Comparison of ENCODE assay signal across 7 cellular contexts in genomic region chr3:146544929-146545528, GRCh38. TPM values are rescaled to one million over a fixed set of nuclear protein-coding genes. Genes with fewer than 3 reads are reported as not detected.
DNase-seq lines count a peak whose midpoint lies in the region; ATAC-seq, FAIRE-seq and TF ChIP-seq lines count a peak whose summit lies in the region.

No MANE protein-coding gene starts in this region.

- peak overlapping the region; percentile 83 for H3K27ac ChIP-seq in GM23248
- H3K27ac ChIP-seq in WERI-Rb-1: peak overlapping the region; percentile 71
- peak overlapping the region; percentile 97 for H3K27ac ChIP-seq in hepatocyte

- no peak for FAIRE-seq in urothelium cell line (lab: Jason Lieb, UNC)

- peak overlapping the region; percentile 94 for H3K4me3 ChIP-seq in GM23248
- peak overlapping the region; percentile 70 for H3K4me3 ChIP-seq in WERI-Rb-1 (ENCODE audit: low read depth, low read length)
- H3K4me3 ChIP-seq in hepatocyte: peak overlapping the region; percentile 83

- H3K27me3 ChIP-seq in GM23248 (replicated peaks; ENCODE audit: insufficient read depth): no peaks in the 10 kb centered on the region
- H3K27me3 ChIP-seq in WERI-Rb-1 (ENCODE audit: insufficient read depth, low read depth, severe bottlenecking): no peaks in the 10 kb centered on the region
- no peaks in the 10 kb centered on the region for H3K27me3 ChIP-seq in hepatocyte

- TF ChIP-seq CTCF in WERI-Rb-1 (IDR thresholded peaks at IDR 0.05; ENCODE audit: low read depth, low read length): no peak
- no peak for TF ChIP-seq CTCF in hepatocyte (IDR thresholded peaks at IDR 0.05; ENCODE audit: poor library complexity)

- H3K36me3 ChIP-seq in GM23248 (ENCODE audit: low read depth): no peaks in the 10 kb centered on the region
- H3K36me3 ChIP-seq in WERI-Rb-1: no peaks in the 10 kb centered on the region; the same call in 1 of the 2 replicates
- no peaks in the 10 kb centered on the region for H3K36me3 ChIP-seq in hepatocyte (replicated peaks; ENCODE audit: insufficient read depth, low read depth)

- H2AFZ ChIP-seq in GM23248 (peak overlapping the region; percentile 92), hepatocyte (peak overlapping the region; percentile 30)

- peaks cover 73% of the 10 kb centered on the region for H3K4me1 Mint-ChIP-seq in stimulated activated naive CD8-positive, alpha-beta T cell treated with anti-CD3 and anti-CD28 coated beads, Interleukin-15, amount 100 ng/mL, for 72 hours

- H3K9me2 ChIP-seq in GM23248 (ENCODE audit: insufficient read depth): no peaks in the 10 kb centered on the region
- H3K9me2 ChIP-seq in hepatocyte (replicated peaks; ENCODE audit: insufficient read depth): no peaks in the 10 kb centered on the region

- peak overlapping the region; percentile 83 to 98 for H3K4me3 Mint-ChIP-seq in stimulated activated naive CD8-positive, alpha-beta T cell treated with anti-CD3 and anti-CD28 coated beads, Interleukin-15, amount 100 ng/mL, for 72 hours

- H3K4me2 ChIP-seq in GM23248 (ENCODE audit: unreplicated experiment) (peak overlapping the region; percentile 93), hepatocyte (peak overlapping the region; percentile 81)

- no peaks in the 10 kb centered on the region for H3F3A ChIP-seq in GM23248 (ENCODE audit: insufficient read depth)

- peak; percentile 2 for ATAC-seq in stimulated activated naive CD8-positive, alpha-beta T cell treated with anti-CD3 and anti-CD28 coated beads, Interleukin-15, amount 100 ng/mL, for 72 hours
- no peak for ATAC-seq in GM21367 (IDR thresholded peaks at IDR 0.05; ENCODE audit: unreplicated experiment)

- H3K9me3 Mint-ChIP-seq in stimulated activated naive CD8-positive, alpha-beta T cell treated with anti-CD3 and anti-CD28 coated beads, Interleukin-15, amount 100 ng/mL, for 72 hours: no peaks in the 10 kb centered on the region

- in situ Hi-C loops in GM23248 (cut with MboI): no loop called here

- H3K4me1 ChIP-seq in GM23248 (ENCODE audit: insufficient read depth): peaks cover 17% of the 10 kb centered on the region
- H3K4me1 ChIP-seq in hepatocyte (ENCODE audit: insufficient read depth): peaks cover 8% of the 10 kb centered on the region

- H4K20me1 ChIP-seq in GM23248 (ENCODE audit: insufficient read depth) (no peaks in the 10 kb centered on the region), hepatocyte (ENCODE audit: insufficient read depth, poor library complexity, severe bottlenecking) (no peaks in the 10 kb centered on the region)

- 53 to 56% methylated on average over 8 of the region's 8 CpGs for WGBS in GM23248 (ENCODE audit: low coverage in 1 of 2, low lambda C conversion rate in 2 of 2, missing lambda C conversion rate in 2 of 2), 2 experiments
- 52% methylated on average over 8 of the region's 8 CpGs for WGBS in hepatocyte (ENCODE audit: low lambda C conversion rate, missing lambda C conversion rate)

- H3K27me3 Mint-ChIP-seq in stimulated activated naive CD8-positive, alpha-beta T cell treated with anti-CD3 and anti-CD28 coated beads, Interleukin-15, amount 100 ng/mL, for 72 hours: no peaks in the 10 kb centered on the region

- H3K79me2 ChIP-seq in GM23248 (ENCODE audit: insufficient read depth) (peaks cover 9% of the 10 kb centered on the region; the same call in 1 of the 2 replicates), hepatocyte (peaks cover 43% of the 10 kb centered on the region)

- peak overlapping the region; percentile 90 for H3K9ac ChIP-seq in GM23248

- no peaks in the 10 kb centered on the region for H3K9me3 ChIP-seq in GM23248 (ENCODE audit: low read depth)
- no peaks in the 10 kb centered on the region for H3K9me3 ChIP-seq in WERI-Rb-1 (ENCODE audit: severe bottlenecking)
- no peaks in the 10 kb centered on the region for H3K9me3 ChIP-seq in hepatocyte (ENCODE audit: low read depth)

- H3K27ac Mint-ChIP-seq in stimulated activated naive CD8-positive, alpha-beta T cell treated with anti-CD3 and anti-CD28 coated beads, Interleukin-15, amount 100 ng/mL, for 72 hours: peak overlapping the region in 1 of 2 donors; percentile 99

- no peak for DNase-seq in GM23248
- no peak for DNase-seq in WERI-Rb-1
- DNase-seq in hepatocyte (ENCODE audit: low spot score): no peak
- no peak for DNase-seq in stimulated activated naive CD8-positive, alpha-beta T cell treated with anti-CD3 and anti-CD28 coated beads, Interleukin-15, amount 100 ng/mL, for 72 hours
- no peak for DNase-seq in DMS 273 (lab: John Stamatoyannopoulos, UW; ENCODE audit: unreplicated experiment)
- DNase-seq in urothelium cell line (ENCODE audit: low spot score): no peak

RNA-seq across cellular contexts. Expression of gene PLSCR1, which starts 0.6 kb away (rescaled TPM):
- total RNA-seq in GM23248 (2014; rRNA removed; shearing (Covaris generic)): 23.7 and 31.7 TPM in 2 replicates
- 28.5 and 28.7 TPM in 2 replicates for polyA plus RNA-seq in GM23248 (2016; fragmentation: Nextera tagmentation; extraction: Ambion mirVana)
- total RNA-seq in hepatocyte: 72.6 and 109 TPM in 2 replicates
- 44.5 and 44.9 TPM in 2 replicates for polyA plus RNA-seq in hepatocyte
